In the genomic region with DNA sequence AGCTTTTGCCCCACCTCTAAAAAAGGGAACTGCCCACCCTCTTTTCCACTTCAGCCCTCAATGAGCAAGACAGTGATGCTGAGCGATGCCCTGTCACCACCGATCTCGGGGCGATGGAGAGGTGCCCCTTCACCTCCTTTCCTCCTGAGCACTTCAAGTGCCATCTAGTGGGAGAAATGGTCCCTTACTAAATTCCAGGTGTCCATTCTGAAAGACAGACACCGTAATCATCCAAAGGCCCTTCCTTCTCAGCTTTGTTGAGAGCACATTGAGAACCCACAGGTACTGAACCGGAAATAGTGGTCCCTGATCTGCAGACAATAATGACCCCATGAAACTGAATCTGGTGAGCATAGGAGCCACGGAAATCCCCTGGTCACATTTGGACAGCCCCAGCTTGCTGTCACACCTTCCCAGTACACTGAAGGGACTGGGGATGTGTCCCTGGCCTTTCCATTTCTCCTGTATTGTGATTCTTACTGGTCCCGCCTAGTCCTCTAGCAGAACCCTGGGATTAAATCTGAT, we compare ENCODE assay signal across 8 cellular contexts. TPM values are rescaled to one million over a fixed set of nuclear protein-coding genes. Genes with fewer than 3 reads are reported as not detected.
DNase-seq lines count a peak whose midpoint lies in the region; ATAC-seq, FAIRE-seq and TF ChIP-seq lines count a peak whose summit lies in the region.

No MANE protein-coding gene starts in this region.

- TF ChIP-seq EP300 in esophagus muscularis mucosa (IDR thresholded peaks at IDR 0.05), result no peak

- H3K9me3 Mint-ChIP-seq in activated CD4-positive, alpha-beta T cell treated with anti-CD3 and anti-CD28 coated beads, Interleukin-2, amount 10 ng/mL, durations not matched to agents 24 days and 14 days, result no peaks in the 10 kb centered on the region

- POLR2A ChIA-PET in AG04450 (lab: Yijun Ruan, JAX), result no interaction called here

- no peak overlapping the region for H3K4me3 Mint-ChIP-seq in activated CD4-positive, alpha-beta T cell treated with anti-CD3 and anti-CD28 coated beads, Interleukin-2, amount 10 ng/mL, durations not matched to agents 24 days and 14 days

- H3K36me3 Mint-ChIP-seq in activated CD4-positive, alpha-beta T cell treated with anti-CD3 and anti-CD28 coated beads, Interleukin-2, amount 10 ng/mL, durations not matched to agents 24 days and 14 days (ENCODE audit: low read depth), result peaks cover 20% of the 10 kb centered on the region

- peak; percentile 75 for ATAC-seq in HG02571 (IDR thresholded peaks at IDR 0.05; ENCODE audit: unreplicated experiment)

- H3K27me3 Mint-ChIP-seq in activated CD4-positive, alpha-beta T cell treated with anti-CD3 and anti-CD28 coated beads, Interleukin-2, amount 10 ng/mL, durations not matched to agents 24 days and 14 days, result no peaks in the 10 kb centered on the region

- H3K4me1 Mint-ChIP-seq in activated CD4-positive, alpha-beta T cell treated with anti-CD3 and anti-CD28 coated beads, Interleukin-2, amount 10 ng/mL, durations not matched to agents 24 days and 14 days, result peaks cover 30% of the 10 kb centered on the region

- H3K27ac ChIP-seq in AG04450 (ENCODE audit: low read depth, low read length) (no peak overlapping the region), esophagus muscularis mucosa (replicated peaks in 1 of 4) (no peak overlapping the region)

- no peaks in the 10 kb centered on the region for H3K27me3 ChIP-seq in AG04450 (ENCODE audit: control insufficient read depth, insufficient read depth, low read length)
- H3K27me3 ChIP-seq in esophagus muscularis mucosa, result no peaks in the 10 kb centered on the region

- H3K4me3 ChIP-seq in AG04450 (ENCODE audit: low read depth, low read length) (no peak overlapping the region), esophagus muscularis mucosa (no peak overlapping the region)

- intact Hi-C loops in activated CD4-positive, alpha-beta T cell treated with anti-CD3 and anti-CD28 coated beads, Interleukin-2, amount 10 ng/mL, durations not matched to agents 24 days and 14 days (cut with micrococcal nuclease), result loop anchor here (1.0 to 2.0 kb wide), 2 partner anchors 17 to 491 kb away; no protein-coding TSS in a partner anchor
- intact Hi-C loops in esophagus muscularis mucosa (cut with DNase I) (no loop called here), posterior cingulate gyrus (cut with DNase I) (loop anchor here (2.0 kb wide), 1 partner anchor 165 kb away; a partner anchor contains a TSS)

- WGBS in esophagus muscularis mucosa, result 51% methylated on average over 8 of the region's 8 CpGs

- TF ChIP-seq POLR2A in GM12892 (IDR thresholded peaks at IDR 0.05; ENCODE audit: low read depth, low read length), result no peak
- TF ChIP-seq POLR2A in esophagus muscularis mucosa (IDR thresholded peaks at IDR 0.05; ENCODE audit: low read depth), result no peak

- DNase-seq in AG04450 (ENCODE audit: low read depth, low spot score), result no peak
- peak; percentile 38 for DNase-seq in GM12892 (ENCODE audit: insufficient read length)
- DNase-seq in NAMALWA (ENCODE audit: low spot score), result peak; percentile 80
- DNase-seq in activated CD4-positive, alpha-beta T cell treated with anti-CD3 and anti-CD28 coated beads, Interleukin-2, amount 10 ng/mL, durations not matched to agents 24 days and 14 days, result peak; percentile 77
- no peak for DNase-seq in esophagus muscularis mucosa (ENCODE audit: extremely low spot score)
- DNase-seq in posterior cingulate gyrus, result peak in 7 of 10 donors; percentile 32 to 88 (median 57)
- DNase-seq in HPDE6-E6E7 (ENCODE audit: extremely low spot score), result no peak

- FAIRE-seq in GM12892 (lab: Jason Lieb, UNC), result peak; percentile 86

- CTCF ChIA-PET in AG04450 (lab: Charles Lee), result interaction anchor here (0.6 to 2.2 kb wide), 7 partner anchors 12 to 498 kb away, joined by 3 to 8 read pairs (median 3); no protein-coding TSS in a partner anchor

- H3K4me1 ChIP-seq in esophagus muscularis mucosa, result peaks cover 4 to 33% (median 28%) of the 10 kb centered on the region in 4 donors

- peaks cover 27 to 91% (median 70%) of the 10 kb centered on the region in 4 donors for H3K36me3 ChIP-seq in esophagus muscularis mucosa

- H3K9me3 ChIP-seq in AG04450 (ENCODE audit: control insufficient read depth, insufficient read depth, low read length), result no peaks in the 10 kb centered on the region
- no peaks in the 10 kb centered on the region for H3K9me3 ChIP-seq in esophagus muscularis mucosa

- H3K27ac Mint-ChIP-seq in activated CD4-positive, alpha-beta T cell treated with anti-CD3 and anti-CD28 coated beads, Interleukin-2, amount 10 ng/mL, durations not matched to agents 24 days and 14 days, result no peak overlapping the region

- TF ChIP-seq CTCF in AG04450 (IDR thresholded peaks at IDR 0.05; ENCODE audit: low read depth, low read length) (peak; percentile 47), esophagus muscularis mucosa (IDR thresholded peaks at IDR 0.05) (peak; percentile 29 to 52 (median 35))

RNA-seq across cellular contexts. Expression of a gene that starts 38.5 kb away (rescaled TPM):
- polyA plus RNA-seq in AG04450 (2011; rRNA removed), result 9.9 and 13.8 TPM in 2 replicates
- 5.4 and 6.0 TPM in 2 replicates for polyA minus RNA-seq in AG04450 (2011; rRNA and poly(A)+ RNA removed)
- 16.3 TPM for polyA plus RNA-seq in GM12892 (2012; ENCODE audit: missing spikeins)
- total RNA-seq in activated CD4-positive, alpha-beta T cell treated with anti-CD3 and anti-CD28 coated beads, Interleukin-2, amount 10 ng/mL, durations not matched to agents 24 days and 14 days, result 13.3 and 14.2 TPM in 2 replicates
- 10 to 100 TPM; 23.2 to 31.0 (median 26.4) TPM for total RNA-seq in esophagus muscularis mucosa

RNA-seq across cellular contexts. Expression of a gene that starts 54.6 kb away (rescaled TPM):
- polyA plus RNA-seq in AG04450 (2011; rRNA removed), result 3.7 and 8.4 TPM in 2 replicates
- polyA minus RNA-seq in AG04450 (2011; rRNA and poly(A)+ RNA removed), result 1.8 and 4.8 TPM in 2 replicates
- polyA plus RNA-seq in GM12892 (2012; ENCODE audit: missing spikeins), result 14.5 TPM
- 25.7 and 27.2 TPM in 2 replicates for total RNA-seq in activated CD4-positive, alpha-beta T cell treated with anti-CD3 and anti-CD28 coated beads, Interleukin-2, amount 10 ng/mL, durations not matched to agents 24 days and 14 days
- total RNA-seq in esophagus muscularis mucosa, result 1 to 10 TPM in 3 of 4 donors, under 1 TPM in 1; 0.71 to 2.5 (median 1.9) TPM

Comparison
In these comparisons a context has a peak if more than half of its experiments do, and no peak if none do; other contexts are left out.
1. DNase-seq: peak in GM12892 (single experiment), NAMALWA (single experiment), activated CD4-positive, alpha-beta T cell treated with anti-CD3 and anti-CD28 coated beads, Interleukin-2, amount 10 ng/mL, durations not matched to agents 24 days and 14 days (single experiment) and posterior cingulate gyrus (7 of 10); none in AG04450 (single experiment), esophagus muscularis mucosa (single experiment) and HPDE6-E6E7 (single experiment).